1 cellular context compared by ENCODE assay signal in genomic region chr19:39845621-39846175, GRCh38.
TF ChIP-seq lines count a peak whose summit lies in the region.

No MANE protein-coding gene starts in this region.

TF ChIP-seq in K562, 482 proteins besides CTCF, POLR2A, EP300 and RAD21 (continued from another document and continues in another):
- TF ChIP-seq ZNF407 (IDR thresholded peaks at IDR 0.05; ENCODE audit: low read depth): no peak
- no peak for TF ChIP-seq ZNF507 (tag; conservative IDR thresholded peaks at IDR 0.05)
- TF ChIP-seq CBX1 (IDR thresholded peaks at IDR 0.05; ENCODE audit: low read depth): no peak
- no peak for TF ChIP-seq MAX (CRISPR knock-in tag; IDR thresholded peaks at IDR 0.05)
- no peak for TF ChIP-seq NFIC (IDR thresholded peaks at IDR 0.05)
- no peak for TF ChIP-seq ARID3B (CRISPR knock-in tag; IDR thresholded peaks at IDR 0.05; ENCODE audit: borderline replicate concordance)
- TF ChIP-seq FOXP1 (CRISPR knock-in tag; IDR thresholded peaks at IDR 0.05): 0 out of 2 replicates have a peak, but pooled peaks have one; percentile 27
- TF ChIP-seq NUFIP1 (IDR thresholded peaks at IDR 0.05; ENCODE audit: partially characterized antibody): no peak
- TF ChIP-seq C11orf30 (IDR thresholded peaks at IDR 0.05; ENCODE audit: low read depth): no peak
- TF ChIP-seq ARNT (IDR thresholded peaks at IDR 0.05): 0 out of 4 replicates have a peak, but pooled peaks of 1 of the 2 experiments have one; percentile 41
- no peak for TF ChIP-seq ZNF384 (IDR thresholded peaks at IDR 0.05; ENCODE audit: low read depth, low read length)
- peak; percentile 90 to 96 for TF ChIP-seq E2F6 (IDR thresholded peaks at IDR 0.05; ENCODE audit: borderline replicate concordance in 1 of 2, extremely low read depth in 1 of 2, insufficient read depth in 1 of 2, insufficient read length in 1 of 2, low read depth in 1 of 2, low read length in 1 of 2, poor library complexity in 1 of 2, severe bottlenecking in 1 of 2)
- TF ChIP-seq UBTF (IDR thresholded peaks at IDR 0.05; ENCODE audit: borderline replicate concordance in 1 of 2, low read depth in 2 of 2, low read length in 2 of 2): 0 out of 4 replicates have a peak, but pooled peaks of 1 of the 2 experiments have one; percentile 43
- TF ChIP-seq TCF15 (CRISPR knock-in tag; IDR thresholded peaks at IDR 0.05): no peak
- no peak for TF ChIP-seq ZNF282 (CRISPR knock-in tag; IDR thresholded peaks at IDR 0.05)
- peak; percentile 53; the same call in 1 of the 2 replicates for TF ChIP-seq NBN (IDR thresholded peaks at IDR 0.05; ENCODE audit: low read depth)
- TF ChIP-seq PURB (CRISPR knock-in tag; IDR thresholded peaks at IDR 0.05; ENCODE audit: low read depth): no peak
- TF ChIP-seq SMARCE1 (IDR thresholded peaks at IDR 0.05): peak; percentile 45; the same call in 1 of the 2 replicates
- TF ChIP-seq LCOR (CRISPR knock-in tag; IDR thresholded peaks at IDR 0.05): 0 out of 2 replicates have a peak, but pooled peaks have one; percentile 31
- TF ChIP-seq AFF4 (CRISPR knock-in tag; IDR thresholded peaks at IDR 0.05): peak; percentile 41; the same call in 1 of the 2 replicates
- TF ChIP-seq XRCC5 (IDR thresholded peaks at IDR 0.05; ENCODE audit: low read depth, low read length): 0 out of 2 replicates have a peak, but pooled peaks have one; percentile 1
- TF ChIP-seq CTBP1 (IDR thresholded peaks at IDR 0.05; ENCODE audit: borderline replicate concordance): peak; percentile 52; the same call in 1 of the 2 replicates
- TF ChIP-seq EP400 (IDR thresholded peaks at IDR 0.05): no peak
- TF ChIP-seq NR2C2 (CRISPR knock-in tag; IDR thresholded peaks at IDR 0.05): no peak
- no peak; the same call in 1 of the 2 replicates for TF ChIP-seq NR2C2 (tag; IDR thresholded peaks at IDR 0.05)
- peak in 1 of 2 experiments; percentile 81; a peak in 1 of 4 replicates for TF ChIP-seq SIN3A (IDR thresholded peaks at IDR 0.05; ENCODE audit: borderline replicate concordance in 2 of 2, control insufficient read depth in 1 of 2, low read depth in 2 of 2, low read length in 2 of 2)
- TF ChIP-seq LEF1 (IDR thresholded peaks at IDR 0.05): no peak
- no peak for TF ChIP-seq POLR2G (IDR thresholded peaks at IDR 0.05; ENCODE audit: low read depth, low read length)
- TF ChIP-seq ZFPM2 (CRISPR knock-in tag; IDR thresholded peaks at IDR 0.05): no peak
- TF ChIP-seq SMAD4 (CRISPR knock-in tag; conservative IDR thresholded peaks at IDR 0.05): no peak
- TF ChIP-seq CREBBP (IDR thresholded peaks at IDR 0.05; ENCODE audit: low read depth, low read length): no peak
- TF ChIP-seq RBM15 (IDR thresholded peaks at IDR 0.05; ENCODE audit: insufficient read depth, low read length): no peak
- peak; percentile 65; the same call in 1 of the 2 replicates for TF ChIP-seq KAT7 (CRISPR knock-in tag; IDR thresholded peaks at IDR 0.05; ENCODE audit: borderline replicate concordance)
- TF ChIP-seq ZNF639 (CRISPR knock-in tag; conservative IDR thresholded peaks at IDR 0.05 in 1 of 2, IDR thresholded peaks at IDR 0.05 in 1 of 2): no peak
- no peak for TF ChIP-seq POLR3G (IDR thresholded peaks at IDR 0.05; ENCODE audit: extremely low read depth, insufficient read length, insufficient replicate concordance)
- 0 out of 4 replicates have a peak, but pooled peaks of 1 of the 2 experiments have one; percentile 23 for TF ChIP-seq MAZ (CRISPR knock-in tag; conservative IDR thresholded peaks at IDR 0.05 in 1 of 2, IDR thresholded peaks at IDR 0.05 in 1 of 2)
- no peak for TF ChIP-seq ZNF780A (CRISPR knock-in tag; IDR thresholded peaks at IDR 0.05)
- TF ChIP-seq HDAC2 (IDR thresholded peaks at IDR 0.05): peak; percentile 16; the same call in 1 of the 2 replicates
- peak; percentile 97 for TF ChIP-seq RB1 (IDR thresholded peaks at IDR 0.05; ENCODE audit: low read depth)
